Comparison of ENCODE assay signal across 1 cellular context in the genomic region with DNA sequence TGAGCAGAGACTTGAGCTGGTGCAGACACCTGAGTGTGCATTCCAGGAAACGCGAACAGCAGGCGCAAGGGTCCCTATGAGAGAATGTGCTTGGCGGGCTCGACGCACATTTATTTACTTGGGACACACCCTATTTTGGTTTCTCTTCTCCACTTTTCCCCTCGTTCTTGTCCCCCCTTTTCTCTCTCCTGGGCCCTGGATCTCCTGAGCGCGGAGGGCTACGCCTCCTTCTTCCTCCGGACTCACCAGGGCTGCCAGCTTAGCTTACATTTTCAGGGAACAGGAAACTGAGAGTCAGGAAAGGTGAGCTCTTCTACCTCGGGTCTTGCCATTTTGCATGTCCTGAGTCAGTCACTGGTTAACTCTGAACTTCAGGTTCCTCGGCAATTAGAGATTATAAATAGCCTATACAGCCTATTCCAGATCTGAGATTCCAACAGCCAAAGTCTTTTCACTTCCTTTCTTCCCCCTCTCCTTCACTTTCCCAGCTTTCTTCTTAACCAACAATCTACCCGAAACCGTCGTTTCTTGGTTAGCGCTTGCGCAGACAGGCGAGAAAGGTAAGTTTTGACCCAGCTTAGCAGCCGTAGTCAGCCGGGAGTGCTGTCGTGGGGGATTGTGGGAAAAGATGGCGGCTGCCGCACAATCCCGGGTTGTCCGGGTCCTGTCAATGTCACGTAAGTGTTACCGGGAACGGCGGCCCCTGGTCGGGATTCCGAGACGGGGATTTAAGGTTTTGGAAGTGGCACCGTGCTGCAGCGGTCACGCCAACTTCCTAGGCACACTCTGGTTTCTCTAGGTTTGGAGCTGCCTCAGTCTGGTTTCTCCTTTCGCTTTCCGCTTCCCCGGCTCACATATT.
TF ChIP-seq lines count a peak whose summit lies in the region.

A gene (minus strand): TSS at position 553 of the 859 bp plus-strand sequence. CDS start 10,855 bp downstream, outside the sequence.
A gene (plus strand): TSS at position 616 of the 859 bp plus-strand sequence. CDS start 13 bp downstream, at position 629.

TF ChIP-seq in GM12878, 131 proteins besides CTCF, POLR2A, EP300 and RAD21 (continued from another document and continues in another):
- TF ChIP-seq HDGF (IDR thresholded peaks at IDR 0.05) = no peak
- no peak for TF ChIP-seq STAT3 (IDR thresholded peaks at IDR 0.05; ENCODE audit: low read depth, low read length)
- 0 out of 2 replicates have a peak, but pooled peaks have one; percentile 26 for TF ChIP-seq SREBF1 (IDR thresholded peaks at IDR 0.05; ENCODE audit: low read length)
- TF ChIP-seq ZNF274 (IDR thresholded peaks at IDR 0.05; ENCODE audit: insufficient read depth, insufficient read length) = no peak
- TF ChIP-seq, protein P1, sequence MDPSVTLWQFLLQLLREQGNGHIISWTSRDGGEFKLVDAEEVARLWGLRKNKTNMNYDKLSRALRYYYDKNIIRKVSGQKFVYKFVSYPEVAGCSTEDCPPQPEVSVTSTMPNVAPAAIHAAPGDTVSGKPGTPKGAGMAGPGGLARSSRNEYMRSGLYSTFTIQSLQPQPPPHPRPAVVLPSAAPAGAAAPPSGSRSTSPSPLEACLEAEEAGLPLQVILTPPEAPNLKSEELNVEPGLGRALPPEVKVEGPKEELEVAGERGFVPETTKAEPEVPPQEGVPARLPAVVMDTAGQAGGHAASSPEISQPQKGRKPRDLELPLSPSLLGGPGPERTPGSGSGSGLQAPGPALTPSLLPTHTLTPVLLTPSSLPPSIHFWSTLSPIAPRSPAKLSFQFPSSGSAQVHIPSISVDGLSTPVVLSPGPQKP (IDR thresholded peaks at IDR 0.05; ENCODE audit: low read depth, low read length) = no peak
- TF ChIP-seq JUND (IDR thresholded peaks at IDR 0.05; ENCODE audit: low read depth, low read length) = no peak
- TF ChIP-seq MTA3 (IDR thresholded peaks at IDR 0.05; ENCODE audit: borderline replicate concordance, low read length) = peak; percentile 72; the same call in 1 of the 2 replicates
- no peak for TF ChIP-seq TARDBP (IDR thresholded peaks at IDR 0.05; ENCODE audit: borderline replicate concordance)
- TF ChIP-seq, protein P2, sequence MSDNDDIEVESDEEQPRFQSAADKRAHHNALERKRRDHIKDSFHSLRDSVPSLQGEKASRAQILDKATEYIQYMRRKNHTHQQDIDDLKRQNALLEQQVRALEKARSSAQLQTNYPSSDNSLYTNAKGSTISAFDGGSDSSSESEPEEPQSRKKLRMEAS (IDR thresholded peaks at IDR 0.05; ENCODE audit: low read depth, low read length) = no peak
- no peak for TF ChIP-seq NR2C2 (IDR thresholded peaks at IDR 0.05; ENCODE audit: borderline replicate concordance, control insufficient read depth, insufficient read length, low read depth)
- no peak for TF ChIP-seq RELA (IDR thresholded peaks at IDR 0.05; ENCODE audit: borderline replicate concordance, partially characterized antibody)
- TF ChIP-seq CEBPB (IDR thresholded peaks at IDR 0.05; ENCODE audit: borderline replicate concordance in 1 of 2, low read depth in 2 of 2, low read length in 2 of 2) = no peak
- no peak for TF ChIP-seq EGR1 (IDR thresholded peaks at IDR 0.05; ENCODE audit: borderline replicate concordance in 1 of 2, low read depth in 2 of 2, low read length in 2 of 2)
- peak; percentile 94 for TF ChIP-seq TAF1 (IDR thresholded peaks at IDR 0.05; ENCODE audit: borderline replicate concordance, low read depth, low read length)
- peak; percentile 99 for TF ChIP-seq YY1 (IDR thresholded peaks at IDR 0.05; ENCODE audit: low read depth, low read length)
- TF ChIP-seq, protein P3, sequence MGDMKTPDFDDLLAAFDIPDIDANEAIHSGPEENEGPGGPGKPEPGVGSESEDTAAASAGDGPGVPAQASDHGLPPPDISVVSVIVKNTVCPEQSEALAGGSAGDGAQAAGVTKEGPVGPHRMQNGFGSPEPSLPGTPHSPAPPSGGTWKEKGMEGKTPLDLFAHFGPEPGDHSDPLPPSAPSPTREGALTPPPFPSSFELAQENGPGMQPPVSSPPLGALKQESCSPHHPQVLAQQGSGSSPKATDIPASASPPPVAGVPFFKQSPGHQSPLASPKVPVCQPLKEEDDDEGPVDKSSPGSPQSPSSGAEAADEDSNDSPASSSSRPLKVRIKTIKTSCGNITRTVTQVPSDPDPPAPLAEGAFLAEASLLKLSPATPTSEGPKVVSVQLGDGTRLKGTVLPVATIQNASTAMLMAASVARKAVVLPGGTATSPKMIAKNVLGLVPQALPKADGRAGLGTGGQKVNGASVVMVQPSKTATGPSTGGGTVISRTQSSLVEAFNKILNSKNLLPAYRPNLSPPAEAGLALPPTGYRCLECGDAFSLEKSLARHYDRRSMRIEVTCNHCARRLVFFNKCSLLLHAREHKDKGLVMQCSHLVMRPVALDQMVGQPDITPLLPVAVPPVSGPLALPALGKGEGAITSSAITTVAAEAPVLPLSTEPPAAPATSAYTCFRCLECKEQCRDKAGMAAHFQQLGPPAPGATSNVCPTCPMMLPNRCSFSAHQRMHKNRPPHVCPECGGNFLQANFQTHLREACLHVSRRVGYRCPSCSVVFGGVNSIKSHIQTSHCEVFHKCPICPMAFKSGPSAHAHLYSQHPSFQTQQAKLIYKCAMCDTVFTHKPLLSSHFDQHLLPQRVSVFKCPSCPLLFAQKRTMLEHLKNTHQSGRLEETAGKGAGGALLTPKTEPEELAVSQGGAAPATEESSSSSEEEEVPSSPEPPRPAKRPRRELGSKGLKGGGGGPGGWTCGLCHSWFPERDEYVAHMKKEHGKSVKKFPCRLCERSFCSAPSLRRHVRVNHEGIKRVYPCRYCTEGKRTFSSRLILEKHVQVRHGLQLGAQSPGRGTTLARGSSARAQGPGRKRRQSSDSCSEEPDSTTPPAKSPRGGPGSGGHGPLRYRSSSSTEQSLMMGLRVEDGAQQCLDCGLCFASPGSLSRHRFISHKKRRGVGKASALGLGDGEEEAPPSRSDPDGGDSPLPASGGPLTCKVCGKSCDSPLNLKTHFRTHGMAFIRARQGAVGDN (IDR thresholded peaks at IDR 0.05) = peak; percentile 43; the same call in 1 of the 2 replicates
- no peak for TF ChIP-seq NR2F1 (conservative IDR thresholded peaks at IDR 0.05)
- TF ChIP-seq POU2F2 (IDR thresholded peaks at IDR 0.05; ENCODE audit: borderline replicate concordance, low read depth, low read length) = peak; percentile 88
- TF ChIP-seq NFYA (IDR thresholded peaks at IDR 0.05; ENCODE audit: borderline replicate concordance, low read depth, low read length) = no peak
- peak; percentile 51; the same call in 1 of the 2 replicates for TF ChIP-seq NFIC (IDR thresholded peaks at IDR 0.05; ENCODE audit: low read depth, low read length)
- TF ChIP-seq NRF1 (conservative IDR thresholded peaks at IDR 0.05; ENCODE audit: low read depth, low read length) = peak; percentile 37; the same call in 1 of the 2 replicates
- TF ChIP-seq MXI1 (IDR thresholded peaks at IDR 0.05; ENCODE audit: low read depth, low read length) = peak; percentile 68
- TF ChIP-seq, protein P4, sequence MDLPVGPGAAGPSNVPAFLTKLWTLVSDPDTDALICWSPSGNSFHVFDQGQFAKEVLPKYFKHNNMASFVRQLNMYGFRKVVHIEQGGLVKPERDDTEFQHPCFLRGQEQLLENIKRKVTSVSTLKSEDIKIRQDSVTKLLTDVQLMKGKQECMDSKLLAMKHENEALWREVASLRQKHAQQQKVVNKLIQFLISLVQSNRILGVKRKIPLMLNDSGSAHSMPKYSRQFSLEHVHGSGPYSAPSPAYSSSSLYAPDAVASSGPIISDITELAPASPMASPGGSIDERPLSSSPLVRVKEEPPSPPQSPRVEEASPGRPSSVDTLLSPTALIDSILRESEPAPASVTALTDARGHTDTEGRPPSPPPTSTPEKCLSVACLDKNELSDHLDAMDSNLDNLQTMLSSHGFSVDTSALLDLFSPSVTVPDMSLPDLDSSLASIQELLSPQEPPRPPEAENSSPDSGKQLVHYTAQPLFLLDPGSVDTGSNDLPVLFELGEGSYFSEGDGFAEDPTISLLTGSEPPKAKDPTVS (IDR thresholded peaks at IDR 0.05; ENCODE audit: low read depth, low read length) = no peak
- TF ChIP-seq, protein P5, sequence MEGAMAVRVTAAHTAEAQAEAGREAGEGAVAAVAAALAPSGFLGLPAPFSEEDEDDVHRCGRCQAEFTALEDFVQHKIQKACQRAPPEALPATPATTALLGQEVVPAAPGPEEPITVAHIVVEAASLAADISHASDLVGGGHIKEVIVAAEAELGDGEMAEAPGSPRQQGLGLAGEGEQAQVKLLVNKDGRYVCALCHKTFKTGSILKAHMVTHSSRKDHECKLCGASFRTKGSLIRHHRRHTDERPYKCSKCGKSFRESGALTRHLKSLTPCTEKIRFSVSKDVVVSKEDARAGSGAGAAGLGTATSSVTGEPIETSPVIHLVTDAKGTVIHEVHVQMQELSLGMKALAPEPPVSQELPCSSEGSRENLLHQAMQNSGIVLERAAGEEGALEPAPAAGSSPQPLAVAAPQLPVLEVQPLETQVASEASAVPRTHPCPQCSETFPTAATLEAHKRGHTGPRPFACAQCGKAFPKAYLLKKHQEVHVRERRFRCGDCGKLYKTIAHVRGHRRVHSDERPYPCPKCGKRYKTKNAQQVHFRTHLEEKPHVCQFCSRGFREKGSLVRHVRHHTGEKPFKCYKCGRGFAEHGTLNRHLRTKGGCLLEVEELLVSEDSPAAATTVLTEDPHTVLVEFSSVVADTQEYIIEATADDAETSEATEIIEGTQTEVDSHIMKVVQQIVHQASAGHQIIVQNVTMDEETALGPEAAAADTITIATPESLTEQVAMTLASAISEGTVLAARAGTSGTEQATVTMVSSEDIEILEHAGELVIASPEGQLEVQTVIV (IDR thresholded peaks at IDR 0.05; ENCODE audit: borderline replicate concordance, partially characterized antibody) = no peak
- TF ChIP-seq CREM (IDR thresholded peaks at IDR 0.05; ENCODE audit: low read depth) = peak; percentile 71
- TF ChIP-seq, protein P6, sequence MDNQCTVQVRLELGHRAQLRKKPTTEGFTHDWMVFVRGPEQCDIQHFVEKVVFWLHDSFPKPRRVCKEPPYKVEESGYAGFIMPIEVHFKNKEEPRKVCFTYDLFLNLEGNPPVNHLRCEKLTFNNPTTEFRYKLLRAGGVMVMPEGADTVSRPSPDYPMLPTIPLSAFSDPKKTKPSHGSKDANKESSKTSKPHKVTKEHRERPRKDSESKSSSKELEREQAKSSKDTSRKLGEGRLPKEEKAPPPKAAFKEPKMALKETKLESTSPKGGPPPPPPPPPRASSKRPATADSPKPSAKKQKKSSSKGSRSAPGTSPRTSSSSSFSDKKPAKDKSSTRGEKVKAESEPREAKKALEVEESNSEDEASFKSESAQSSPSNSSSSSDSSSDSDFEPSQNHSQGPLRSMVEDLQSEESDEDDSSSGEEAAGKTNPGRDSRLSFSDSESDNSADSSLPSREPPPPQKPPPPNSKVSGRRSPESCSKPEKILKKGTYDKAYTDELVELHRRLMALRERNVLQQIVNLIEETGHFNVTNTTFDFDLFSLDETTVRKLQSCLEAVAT (IDR thresholded peaks at IDR 0.05) = no peak; the same call in 1 of the 2 replicates
- 0 out of 2 replicates have a peak, but pooled peaks have one; percentile 51 for TF ChIP-seq TBL1XR1 (IDR thresholded peaks at IDR 0.05; ENCODE audit: low read depth, low read length)
- TF ChIP-seq MYC (IDR thresholded peaks at IDR 0.05; ENCODE audit: insufficient read depth, insufficient read length, insufficient replicate concordance, low read length, severe bottlenecking) = no peak
- TF ChIP-seq NFXL1 (IDR thresholded peaks at IDR 0.05; ENCODE audit: borderline replicate concordance) = no peak
- TF ChIP-seq, protein P7, sequence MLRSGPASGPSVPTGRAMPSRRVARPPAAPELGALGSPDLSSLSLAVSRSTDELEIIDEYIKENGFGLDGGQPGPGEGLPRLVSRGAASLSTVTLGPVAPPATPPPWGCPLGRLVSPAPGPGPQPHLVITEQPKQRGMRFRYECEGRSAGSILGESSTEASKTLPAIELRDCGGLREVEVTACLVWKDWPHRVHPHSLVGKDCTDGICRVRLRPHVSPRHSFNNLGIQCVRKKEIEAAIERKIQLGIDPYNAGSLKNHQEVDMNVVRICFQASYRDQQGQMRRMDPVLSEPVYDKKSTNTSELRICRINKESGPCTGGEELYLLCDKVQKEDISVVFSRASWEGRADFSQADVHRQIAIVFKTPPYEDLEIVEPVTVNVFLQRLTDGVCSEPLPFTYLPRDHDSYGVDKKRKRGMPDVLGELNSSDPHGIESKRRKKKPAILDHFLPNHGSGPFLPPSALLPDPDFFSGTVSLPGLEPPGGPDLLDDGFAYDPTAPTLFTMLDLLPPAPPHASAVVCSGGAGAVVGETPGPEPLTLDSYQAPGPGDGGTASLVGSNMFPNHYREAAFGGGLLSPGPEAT (IDR thresholded peaks at IDR 0.05; ENCODE audit: low read depth) = peak; percentile 98
- TF ChIP-seq MEF2A (IDR thresholded peaks at IDR 0.05; ENCODE audit: insufficient read depth, low read depth, low read length) = 0 out of 2 replicates have a peak, but pooled peaks have one; percentile 3
- TF ChIP-seq HCFC1 (IDR thresholded peaks at IDR 0.05; ENCODE audit: low read length) = peak; percentile 75
- TF ChIP-seq SP1 (IDR thresholded peaks at IDR 0.05; ENCODE audit: low read depth, low read length) = peak; percentile 13
- TF ChIP-seq ZZZ3 (IDR thresholded peaks at IDR 0.05; ENCODE audit: control insufficient read depth, insufficient read length, low read depth) = no peak
- TF ChIP-seq, protein P8, sequence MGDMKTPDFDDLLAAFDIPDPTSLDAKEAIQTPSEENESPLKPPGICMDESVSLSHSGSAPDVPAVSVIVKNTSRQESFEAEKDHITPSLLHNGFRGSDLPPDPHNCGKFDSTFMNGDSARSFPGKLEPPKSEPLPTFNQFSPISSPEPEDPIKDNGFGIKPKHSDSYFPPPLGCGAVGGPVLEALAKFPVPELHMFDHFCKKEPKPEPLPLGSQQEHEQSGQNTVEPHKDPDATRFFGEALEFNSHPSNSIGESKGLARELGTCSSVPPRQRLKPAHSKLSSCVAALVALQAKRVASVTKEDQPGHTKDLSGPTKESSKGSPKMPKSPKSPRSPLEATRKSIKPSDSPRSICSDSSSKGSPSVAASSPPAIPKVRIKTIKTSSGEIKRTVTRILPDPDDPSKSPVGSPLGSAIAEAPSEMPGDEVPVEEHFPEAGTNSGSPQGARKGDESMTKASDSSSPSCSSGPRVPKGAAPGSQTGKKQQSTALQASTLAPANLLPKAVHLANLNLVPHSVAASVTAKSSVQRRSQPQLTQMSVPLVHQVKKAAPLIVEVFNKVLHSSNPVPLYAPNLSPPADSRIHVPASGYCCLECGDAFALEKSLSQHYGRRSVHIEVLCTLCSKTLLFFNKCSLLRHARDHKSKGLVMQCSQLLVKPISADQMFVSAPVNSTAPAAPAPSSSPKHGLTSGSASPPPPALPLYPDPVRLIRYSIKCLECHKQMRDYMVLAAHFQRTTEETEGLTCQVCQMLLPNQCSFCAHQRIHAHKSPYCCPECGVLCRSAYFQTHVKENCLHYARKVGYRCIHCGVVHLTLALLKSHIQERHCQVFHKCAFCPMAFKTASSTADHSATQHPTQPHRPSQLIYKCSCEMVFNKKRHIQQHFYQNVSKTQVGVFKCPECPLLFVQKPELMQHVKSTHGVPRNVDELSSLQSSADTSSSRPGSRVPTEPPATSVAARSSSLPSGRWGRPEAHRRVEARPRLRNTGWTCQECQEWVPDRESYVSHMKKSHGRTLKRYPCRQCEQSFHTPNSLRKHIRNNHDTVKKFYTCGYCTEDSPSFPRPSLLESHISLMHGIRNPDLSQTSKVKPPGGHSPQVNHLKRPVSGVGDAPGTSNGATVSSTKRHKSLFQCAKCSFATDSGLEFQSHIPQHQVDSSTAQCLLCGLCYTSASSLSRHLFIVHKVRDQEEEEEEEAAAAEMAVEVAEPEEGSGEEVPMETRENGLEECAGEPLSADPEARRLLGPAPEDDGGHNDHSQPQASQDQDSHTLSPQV (IDR thresholded peaks at IDR 0.05) = no peak
- no peak; the same call in 1 of the 2 replicates for TF ChIP-seq PAX8 (IDR thresholded peaks at IDR 0.05)
- TF ChIP-seq CHD1 (IDR thresholded peaks at IDR 0.05; ENCODE audit: low read depth, low read length) = no peak
- peak; percentile 43 for TF ChIP-seq SMAD1 (IDR thresholded peaks at IDR 0.05; ENCODE audit: low read depth, partially characterized antibody)
- no peak for TF ChIP-seq RCOR1 (conservative IDR thresholded peaks at IDR 0.05; ENCODE audit: low read depth, low read length)
